12 cellular contexts compared by ENCODE assay signal in genomic region chr2:17815466-17816184, GRCh38. TPM values are rescaled to one million over a fixed set of nuclear protein-coding genes. Genes with fewer than 3 reads are reported as not detected.
DNase-seq lines count a peak whose midpoint lies in the region; ATAC-seq and TF ChIP-seq lines count a peak whose summit lies in the region.
"Had no signal": no experiment of that assay in that cellular context is flagged by ENCODE, and none has a peak within 500 bp of the region (broad histone marks: within the 10 kb centered on the region; RNA-seq: fewer than 3 reads in every experiment).

No MANE protein-coding gene starts in this region.

- H3K27ac Mint-ChIP-seq in stimulated activated memory B cell treated with anti-CD40 and anti-IgM and Interleukin-4, amounts not matched to agents 10 μg/mL and 1 μg/mL and 100 μg/mL, for 72 hours, result peak overlapping the region; percentile 67

- no peak for TF ChIP-seq EP300 in tibial nerve (IDR thresholded peaks at IDR 0.05)

- H3K27me3 Mint-ChIP-seq in stimulated activated memory B cell treated with anti-CD40 and anti-IgM and Interleukin-4, amounts not matched to agents 10 μg/mL and 1 μg/mL and 100 μg/mL, for 72 hours, result no peaks in the 10 kb centered on the region

- no peaks in the 10 kb centered on the region for H3K9me3 Mint-ChIP-seq in stimulated activated memory B cell treated with anti-CD40 and anti-IgM and Interleukin-4, amounts not matched to agents 10 μg/mL and 1 μg/mL and 100 μg/mL, for 72 hours
- H3K9me3 Mint-ChIP-seq: neural crest cell had no signal

- DNase-seq in NCI-H2171 treated with DMSO at 0.1 percent for 48 hours (lab: John Stamatoyannopoulos, UW) (peak; percentile 65), NCI-H2171 (lab: John Stamatoyannopoulos, UW) (no peak), dermis blood vessel endothelial cell (peak; percentile 33), NCI-H128 (lab: John Stamatoyannopoulos, UW; ENCODE audit: unreplicated experiment) (no peak), tibial nerve (ENCODE audit: low spot score in 2 of 2) (no peak), omental fat pad (ENCODE audit: low spot score) (no peak)
- DNase-seq: EL, tibial artery had no signal

- H3K27ac ChIP-seq in tibial nerve, result no peak overlapping the region
- H3K27ac ChIP-seq: tibial artery had no signal

- 58 to 59% methylated on average over 8 of the region's 8 CpGs for WGBS in tibial nerve, 2 donors

- no peaks in the 10 kb centered on the region for H3K36me3 ChIP-seq in tibial nerve
- H3K36me3 ChIP-seq: tibial artery had no signal

- no peak for TF ChIP-seq POLR2A in tibial nerve (IDR thresholded peaks at IDR 0.05)

- H3K4me3 ChIP-seq in tibial nerve, result no peak overlapping the region
- H3K4me3 ChIP-seq: tibial artery had no signal

- TF ChIP-seq CTCF in tibial nerve (IDR thresholded peaks at IDR 0.05) (no peak), omental fat pad (IDR thresholded peaks at IDR 0.05) (no peak)

- H3K4me3 Mint-ChIP-seq in stimulated activated memory B cell treated with anti-CD40 and anti-IgM and Interleukin-4, amounts not matched to agents 10 μg/mL and 1 μg/mL and 100 μg/mL, for 72 hours, result no peak overlapping the region
- H3K4me3 Mint-ChIP-seq: neural crest cell had no signal

- no peaks in the 10 kb centered on the region for H3K36me3 Mint-ChIP-seq in stimulated activated memory B cell treated with anti-CD40 and anti-IgM and Interleukin-4, amounts not matched to agents 10 μg/mL and 1 μg/mL and 100 μg/mL, for 72 hours

- H3K4me1 Mint-ChIP-seq in stimulated activated memory B cell treated with anti-CD40 and anti-IgM and Interleukin-4, amounts not matched to agents 10 μg/mL and 1 μg/mL and 100 μg/mL, for 72 hours, result peaks cover 63% of the 10 kb centered on the region

- no peaks in the 10 kb centered on the region for H3K9me3 ChIP-seq in tibial nerve
- H3K9me3 ChIP-seq: tibial artery had no signal

- no peaks in the 10 kb centered on the region for H3K4me1 ChIP-seq in tibial nerve

- peak; percentile 34 for ATAC-seq in HG03175 (IDR thresholded peaks at IDR 0.05; ENCODE audit: unreplicated experiment)
- no peak for ATAC-seq in stimulated activated memory B cell treated with anti-CD40 and anti-IgM and Interleukin-4, amounts not matched to agents 10 μg/mL and 1 μg/mL and 100 μg/mL, for 72 hours
- no peak for ATAC-seq in omental fat pad (ENCODE audit: low FRiP score)

- no peaks in the 10 kb centered on the region for H3K27me3 ChIP-seq in tibial nerve
- H3K27me3 ChIP-seq: tibial artery had no signal

RNA-seq across cellular contexts. Expression of gene MSGN1, which starts 0.6 kb away (rescaled TPM):
- total RNA-seq in dermis blood vessel endothelial cell, result not detected in 2 replicates
- total RNA-seq in tibial nerve, result not detected
- not detected for total RNA-seq in omental fat pad
- total RNA-seq: neural crest cell, RPMI7951 had no signal

Comparison
In these comparisons a context has a peak if more than half of its experiments do, and no peak if none do; other contexts are left out.
1. DNase-seq: peak in NCI-H2171 treated with DMSO at 0.1 percent for 48 hours (single experiment) and dermis blood vessel endothelial cell (single experiment); none in NCI-H2171 (single experiment), NCI-H128 (single experiment), tibial nerve (0 of 2) and omental fat pad (single experiment).